In the genomic region with DNA sequence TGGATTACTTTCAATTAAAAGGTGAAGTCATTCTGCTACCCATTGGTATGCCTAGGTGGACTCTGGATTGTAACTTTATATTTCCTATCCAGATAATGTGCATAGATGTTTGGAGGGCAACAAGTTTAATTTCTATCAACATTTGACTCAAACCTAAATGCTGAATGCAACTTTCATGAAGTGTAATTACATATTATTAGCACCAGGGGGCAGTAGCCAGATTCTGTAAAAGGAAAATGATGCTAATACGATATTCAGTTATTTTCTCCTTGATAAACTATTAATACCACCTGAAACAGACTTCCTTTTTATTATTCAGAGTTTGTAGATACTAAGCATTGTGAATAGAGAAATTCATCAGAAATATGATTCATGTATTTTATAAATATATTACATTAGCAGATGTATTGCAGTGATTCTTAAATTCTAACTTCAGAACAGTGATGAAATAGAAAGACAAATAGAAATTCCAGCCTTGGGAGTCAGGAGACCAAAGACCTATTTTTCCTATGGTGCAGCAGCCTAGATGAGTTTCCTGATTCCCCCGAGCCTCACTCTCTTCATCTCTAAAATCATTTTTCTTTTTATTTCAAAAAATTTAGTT, we compare ENCODE assay signal across 8 cellular contexts.
DNase-seq lines count a peak whose midpoint lies in the region; ATAC-seq and TF ChIP-seq lines count a peak whose summit lies in the region.

No MANE protein-coding gene starts in this region.

- no peak overlapping the region for H3K4me2 ChIP-seq in neural progenitor cell

- H3K27ac Mint-ChIP-seq in neural progenitor cell, result no peak overlapping the region

- H3K36me3 ChIP-seq in neural progenitor cell, result no peaks in the 10 kb centered on the region

- peaks cover 3% of the 10 kb centered on the region for H3K9me3 ChIP-seq in neural progenitor cell (ENCODE audit: low read depth)

- H3K36me3 Mint-ChIP-seq in neural progenitor cell, result no peaks in the 10 kb centered on the region

- H3K27me3 Mint-ChIP-seq in neural progenitor cell (ENCODE audit: insufficient read depth, low read depth), result no peaks in the 10 kb centered on the region

- no peaks in the 10 kb centered on the region for H3K79me2 ChIP-seq in neural progenitor cell (ENCODE audit: low read depth)

- H3K27ac ChIP-seq in coronary artery (no peak overlapping the region), neural progenitor cell (no peak overlapping the region)

- TF ChIP-seq CTCF in coronary artery (IDR thresholded peaks at IDR 0.05) (peak; percentile 51), neural progenitor cell (IDR thresholded peaks at IDR 0.05) (peak; percentile 87)

- H3K9ac ChIP-seq in neural progenitor cell, result no peak overlapping the region

- H3K4me3 ChIP-seq in coronary artery (no peak overlapping the region), neural progenitor cell (no peak overlapping the region)

- no peak overlapping the region for H3K4me3 Mint-ChIP-seq in neural progenitor cell

- no peaks in the 10 kb centered on the region for H3K4me1 ChIP-seq in neural progenitor cell

- H2AFZ ChIP-seq in neural progenitor cell (replicated peaks), result no peak overlapping the region

- H3F3A ChIP-seq in neural progenitor cell (ENCODE audit: low read depth), result no peaks in the 10 kb centered on the region

- DNase-seq in NCI-H2107 treated with DMSO at 0.1 percent for 48 hours (lab: John Stamatoyannopoulos, UW; ENCODE audit: unreplicated experiment), result peak; percentile 8
- no peak for DNase-seq in NCI-H2107 (lab: John Stamatoyannopoulos, UW)
- DNase-seq in NCI-H2227 (lab: John Stamatoyannopoulos, UW; ENCODE audit: unreplicated experiment), result peak; percentile 5
- DNase-seq in coronary artery (ENCODE audit: low spot score), result no peak
- peak; percentile 31 for DNase-seq in neural progenitor cell (ENCODE audit: low spot score)
- DNase-seq in amniotic stem cell (lab: John Stamatoyannopoulos, UW), result no peak
- DNase-seq in activated effector memory CD4-positive, alpha-beta T cell treated with anti-CD3 and anti-CD28 coated beads, Interleukin-2, amount 50 U/mL, for 16 hours, result no peak

- no peak for ATAC-seq in activated CD4-positive, CD25-positive, alpha-beta regulatory T cell treated with anti-CD3 and anti-CD28 coated beads, Interleukin-2, amount 50 U/mL, for 24 hours

- no peaks in the 10 kb centered on the region for H4K20me1 ChIP-seq in neural progenitor cell (ENCODE audit: low read depth)

- peaks cover 8% of the 10 kb centered on the region for H3K4me1 Mint-ChIP-seq in neural progenitor cell

- no peaks in the 10 kb centered on the region for H3K27me3 ChIP-seq in neural progenitor cell

- no peaks in the 10 kb centered on the region for H3K9me3 Mint-ChIP-seq in neural progenitor cell

Comparison
In these comparisons a context has a peak if more than half of its experiments do, and no peak if none do; other contexts are left out.
1. DNase-seq: peak in NCI-H2107 treated with DMSO at 0.1 percent for 48 hours (single experiment), NCI-H2227 (single experiment) and neural progenitor cell (single experiment); none in NCI-H2107 (single experiment), coronary artery (single experiment), amniotic stem cell (single experiment) and activated effector memory CD4-positive, alpha-beta T cell treated with anti-CD3 and anti-CD28 coated beads, Interleukin-2, amount 50 U/mL, for 16 hours (single experiment).